9 cellular contexts compared by ENCODE assay signal in genomic region chr2:127063701-127064590, GRCh38. TPM values are rescaled to one million over a fixed set of nuclear protein-coding genes. Genes with fewer than 3 reads are reported as not detected.
DNase-seq lines count a peak whose midpoint lies in the region; ATAC-seq, FAIRE-seq and TF ChIP-seq lines count a peak whose summit lies in the region.
"Had no signal": no experiment of that assay in that cellular context is flagged by ENCODE, and none has a peak within 500 bp of the region (broad histone marks: within the 10 kb centered on the region; RNA-seq: fewer than 3 reads in every experiment).

No MANE protein-coding gene starts in this region.

- CTCF ChIA-PET in GM12878 (lab: Yijun Ruan, JAX): interaction anchor here (2.0 kb wide), 1 partner anchor 110 kb away, joined by 5 read pairs; no protein-coding TSS in a partner anchor

- H3K79me2 ChIP-seq in GM12878 (ENCODE audit: control insufficient read depth, insufficient read depth, low read length): no peaks in the 10 kb centered on the region

- POLR2A ChIA-PET in GM12878 (lab: Charles Lee): no interaction called here

- H3K9ac ChIP-seq in GM12878 (ENCODE audit: control insufficient read depth, insufficient read depth, low read length): peak overlapping the region; percentile 30; the same call in 1 of the 2 replicates
- peak overlapping the region; percentile 44 for H3K9ac ChIP-seq in mucosa of stomach (ENCODE audit: low read length)

- TF ChIP-seq RAD21 in GM12878 (IDR thresholded peaks at IDR 0.05; ENCODE audit: insufficient read depth, low read depth, low read length): no peak

- no peaks in the 10 kb centered on the region for H3K9me3 ChIP-seq in right atrium auricular region
- H3K9me3 ChIP-seq in GM12878 (replicated peaks; ENCODE audit: control insufficient read depth, insufficient read depth, low read length): no peaks in the 10 kb centered on the region
- H3K9me3 ChIP-seq in mucosa of stomach (ENCODE audit: control insufficient read depth, low read length): no peaks in the 10 kb centered on the region
- H3K9me3 ChIP-seq in uterus: no peaks in the 10 kb centered on the region

- RAD21 ChIA-PET in GM12878 (lab: Charles Lee; ENCODE audit: unreplicated experiment): no interaction called here

- peak overlapping the region; percentile 50 to 62 for H3K27ac ChIP-seq in right atrium auricular region
- H3K27ac ChIP-seq in GM12878 (ENCODE audit: control insufficient read depth, insufficient read depth): 0 out of 2 replicates have a peak overlapping the region, but pooled peaks have one; percentile 55
- H3K27ac ChIP-seq in uterus: peak overlapping the region; percentile 79 to 85

- no peak for DNase-seq in right atrium auricular region (ENCODE audit: low spot score)
- DNase-seq in cardiac septum (ENCODE audit: low spot score): no peak
- no peak for DNase-seq in GM12878 (ENCODE audit: low read depth, low spot score)
- no peak for DNase-seq in uterus
- DNase-seq in NCI-H1105 (lab: John Stamatoyannopoulos, UW): no peak
- DNase-seq: NCI-H1105 treated with DMSO at 0.1 percent for 48 hours had no signal

- TF ChIP-seq CTCF in right atrium auricular region (IDR thresholded peaks at IDR 0.05) (no peak), GM12878 (IDR thresholded peaks at IDR 0.05 in 2 of 3, conservative IDR thresholded peaks at IDR 0.05 in 1 of 3; ENCODE audit: control insufficient read depth in 2 of 3, extremely low read depth in 1 of 3, insufficient read depth in 1 of 3, low read depth in 3 of 3, low read length in 3 of 3) (no peak), uterus (IDR thresholded peaks at IDR 0.05) (no peak)

- SMC1A ChIA-PET in GM12878 (lab: Charles Lee; ENCODE audit: uncharacterized antibody, unreplicated experiment): no interaction called here

- no peaks in the 10 kb centered on the region for H3K27me3 ChIP-seq in right atrium auricular region
- no peaks in the 10 kb centered on the region for H3K27me3 ChIP-seq in GM12878 (replicated peaks in 1 of 2; ENCODE audit: control insufficient read depth in 2 of 2, insufficient read depth in 2 of 2, low read length in 1 of 2)
- H3K27me3 ChIP-seq in mucosa of stomach (ENCODE audit: control insufficient read depth, insufficient read depth, low read length): no peaks in the 10 kb centered on the region
- H3K27me3 ChIP-seq in uterus: no peaks in the 10 kb centered on the region

- BruUV-seq in GM12878 (replicated peaks; lab: Mats Ljungman, UMichigan): no TSS peak

- ATAC-seq in GM12878 (no peak), HG02884 (IDR thresholded peaks at IDR 0.05; ENCODE audit: unreplicated experiment) (no peak), HG03521 (IDR thresholded peaks at IDR 0.05; ENCODE audit: unreplicated experiment) (no peak)

- FAIRE-seq in GM12878 (lab: Jason Lieb, UNC): no peak

- H3K4me1 ChIP-seq in right atrium auricular region (peaks cover 4 to 37% of the 10 kb centered on the region in 2 donors), GM12878 (ENCODE audit: control insufficient read depth, insufficient read depth, low read length) (peaks cover 11% of the 10 kb centered on the region), mucosa of stomach (ENCODE audit: control insufficient read depth, insufficient read depth, low read length) (peaks cover 33% of the 10 kb centered on the region), uterus (peaks cover 3 to 11% of the 10 kb centered on the region in 2 donors)

- WGBS in GM12878 (ENCODE audit: insufficient coverage, insufficient replicate concordance, low lambda C conversion rate, missing lambda C conversion rate): 96% methylated on average over 27 of the region's 28 CpGs

- H3K36me3 ChIP-seq in right atrium auricular region: no peaks in the 10 kb centered on the region
- H3K36me3 ChIP-seq in GM12878 (ENCODE audit: control insufficient read depth in 2 of 2, insufficient read depth in 2 of 2, low read length in 1 of 2): no peaks in the 10 kb centered on the region
- no peaks in the 10 kb centered on the region for H3K36me3 ChIP-seq in mucosa of stomach (ENCODE audit: control insufficient read depth, insufficient read depth, low read length)
- H3K36me3 ChIP-seq in uterus: no peaks in the 10 kb centered on the region

- no peak overlapping the region for H3K4me3 ChIP-seq in right atrium auricular region
- no peak overlapping the region for H3K4me3 ChIP-seq in GM12878
- no peak overlapping the region for H3K4me3 ChIP-seq in mucosa of stomach (ENCODE audit: low read length)
- H3K4me3 ChIP-seq in uterus: no peak overlapping the region

- TF ChIP-seq POLR2A in GM12878 (IDR thresholded peaks at IDR 0.05; ENCODE audit: low read depth, low read length): no peak; the same call in 1 of the 2 replicates
- TF ChIP-seq POLR2A in uterus (IDR thresholded peaks at IDR 0.05): no peak

- no peak overlapping the region for H2AFZ ChIP-seq in GM12878 (ENCODE audit: control insufficient read depth, low read depth, low read length)

- H4K20me1 ChIP-seq in GM12878 (ENCODE audit: control insufficient read depth, insufficient read depth): no peaks in the 10 kb centered on the region

- no peak overlapping the region for H3K4me2 ChIP-seq in GM12878 (ENCODE audit: control insufficient read depth, insufficient read depth)

- intact Hi-C loops in cardiac septum (cut with DNase I): loop anchor here (10.0 kb wide), 1 partner anchor 341 kb away; no protein-coding TSS in a partner anchor
- intact Hi-C loops in GM12878 (cut with micrococcal nuclease; ENCODE audit: unreplicated experiment): no loop called here
- intact Hi-C loops in uterus (cut with DNase I; ENCODE audit: low total_unique reads): no loop called here

- in situ Hi-C loops in GM12878 (cut with MboI): no loop called here

- no peak for TF ChIP-seq EP300 in GM12878 (IDR thresholded peaks at IDR 0.05; ENCODE audit: borderline replicate concordance in 1 of 2, control insufficient read depth in 1 of 2, low read depth in 2 of 2, low read length in 2 of 2)

TF ChIP-seq in GM12878, 131 proteins besides CTCF, POLR2A, EP300 and RAD21 (continues in another document):
- TF ChIP-seq, protein P1, sequence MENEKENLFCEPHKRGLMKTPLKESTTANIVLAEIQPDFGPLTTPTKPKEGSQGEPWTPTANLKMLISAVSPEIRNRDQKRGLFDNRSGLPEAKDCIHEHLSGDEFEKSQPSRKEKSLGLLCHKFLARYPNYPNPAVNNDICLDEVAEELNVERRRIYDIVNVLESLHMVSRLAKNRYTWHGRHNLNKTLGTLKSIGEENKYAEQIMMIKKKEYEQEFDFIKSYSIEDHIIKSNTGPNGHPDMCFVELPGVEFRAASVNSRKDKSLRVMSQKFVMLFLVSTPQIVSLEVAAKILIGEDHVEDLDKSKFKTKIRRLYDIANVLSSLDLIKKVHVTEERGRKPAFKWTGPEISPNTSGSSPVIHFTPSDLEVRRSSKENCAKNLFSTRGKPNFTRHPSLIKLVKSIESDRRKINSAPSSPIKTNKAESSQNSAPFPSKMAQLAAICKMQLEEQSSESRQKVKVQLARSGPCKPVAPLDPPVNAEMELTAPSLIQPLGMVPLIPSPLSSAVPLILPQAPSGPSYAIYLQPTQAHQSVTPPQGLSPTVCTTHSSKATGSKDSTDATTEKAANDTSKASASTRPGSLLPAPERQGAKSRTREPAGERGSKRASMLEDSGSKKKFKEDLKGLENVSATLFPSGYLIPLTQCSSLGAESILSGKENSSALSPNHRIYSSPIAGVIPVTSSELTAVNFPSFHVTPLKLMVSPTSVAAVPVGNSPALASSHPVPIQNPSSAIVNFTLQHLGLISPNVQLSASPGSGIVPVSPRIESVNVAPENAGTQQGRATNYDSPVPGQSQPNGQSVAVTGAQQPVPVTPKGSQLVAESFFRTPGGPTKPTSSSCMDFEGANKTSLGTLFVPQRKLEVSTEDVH (IDR thresholded peaks at IDR 0.05; ENCODE audit: low read depth, partially characterized antibody): no peak
- TF ChIP-seq HSF1 (IDR thresholded peaks at IDR 0.05; ENCODE audit: low read depth, low read length) (no peak), HDAC6 (IDR thresholded peaks at IDR 0.05; ENCODE audit: unreplicated experiment) (no peak), HCFC1 (IDR thresholded peaks at IDR 0.05; ENCODE audit: low read length) (no peak), KDM1A (IDR thresholded peaks at IDR 0.05; ENCODE audit: borderline replicate concordance) (no peak), CREB1 (IDR thresholded peaks at IDR 0.05; ENCODE audit: low read depth) (no peak), MTA3 (IDR thresholded peaks at IDR 0.05; ENCODE audit: borderline replicate concordance, low read length) (no peak), ZNF384 (IDR thresholded peaks at IDR 0.05; ENCODE audit: borderline replicate concordance, low read depth, low read length) (no peak), POLR2AphosphoS5 (IDR thresholded peaks at IDR 0.05; ENCODE audit: low read length) (no peak)

RNA-seq across cellular contexts. Expression of gene BIN1, which starts 43.0 kb away (rescaled TPM):
- total RNA-seq in right atrium auricular region (10 to 100 TPM in 1 of 2 donors, 1 to 10 TPM in 1; 7.6 to 15.3 TPM), cardiac septum (14.0 TPM), GM12878 (2014; rRNA removed) (16.1 and 21.3 TPM in 2 replicates), GM12878 (2014; rRNA removed; fragmentation: Illumina TruSeq; extraction: Trizol) (6.3 and 9.6 TPM in 2 replicates), GM12878 (2021) (21.0 TPM in 2 replicates), uterus (100 to 1,000 TPM in 1 of 4 donors, 10 to 100 TPM in 3; 41.5 to 112 (median 57.8) TPM)
- 12.6 and 12.8 TPM in 2 replicates for total RNA-seq in GM12878 (2013; cell fraction: nucleolus; rRNA removed)
- 11.7 TPM for polyA plus RNA-seq in GM12878 (2011; ENCODE audit: low read depth)
- polyA plus RNA-seq in GM12878 (2011; rRNA removed) (1.3 and 2.2 TPM in 2 replicates), GM12878 (2014; fragmentation: Illumina TruSeq; extraction: Trizol) (2.7 and 6.7 TPM in 2 replicates), GM12878 (2014; fragmentation: Nextera tagmentation; extraction: Ambion mirVana) (under 1 TPM; 0.32 to 0.91 TPM), GM12878 (2014; rRNA removed) (12.7 and 20.5 TPM in 2 replicates), GM12878 (2016; fragmentation: Nextera tagmentation; extraction: Ambion mirVana) (10 to 100 TPM; 15.8 to 16.8 TPM)
- polyA plus RNA-seq in GM12878 (2011; cell fraction: cytosol; rRNA removed): 2.6 and 3.7 TPM in 2 replicates
- polyA plus RNA-seq in GM12878 (2011; cell fraction: nucleus; rRNA removed): 7.8 and 7.9 TPM in 2 replicates
- polyA plus RNA-seq in GM12878 (2012): 36.1 and 36.8 TPM in 2 replicates
- polyA minus RNA-seq in GM12878 (2011; rRNA and poly(A)+ RNA removed): 1.8 and 3.0 TPM in 2 replicates
- 0.80 and 2.8 TPM in 2 replicates for polyA minus RNA-seq in GM12878 (2011; cell fraction: cytosol; rRNA and poly(A)+ RNA removed)
- 1.8 and 3.1 TPM in 2 replicates for polyA minus RNA-seq in GM12878 (2011; cell fraction: nucleus; rRNA and poly(A)+ RNA removed)
